ENCODE assay signal across 15 cellular contexts in the genomic region with DNA sequence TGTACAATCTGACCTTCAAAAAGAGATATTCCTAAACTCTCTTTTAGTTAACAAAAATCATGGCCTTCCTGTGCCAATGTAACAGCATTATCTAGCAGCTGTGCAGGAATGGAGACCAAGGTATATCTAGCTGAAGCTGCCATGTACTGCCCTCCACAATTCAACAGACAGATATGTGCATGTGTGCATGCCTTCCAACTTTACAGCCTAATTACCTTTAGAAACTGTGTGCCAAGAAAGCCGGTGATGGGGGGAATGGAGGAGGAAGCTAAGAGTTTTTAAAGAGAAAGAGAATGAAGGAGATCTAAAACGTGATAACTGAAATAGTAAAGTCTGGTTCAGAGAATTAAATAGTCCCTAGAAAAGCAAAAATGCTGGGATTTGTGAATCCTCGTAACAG.
DNase-seq lines count a peak whose midpoint lies in the region; ATAC-seq and TF ChIP-seq lines count a peak whose summit lies in the region.
"Had no signal": no experiment of that assay in that cellular context is flagged by ENCODE, and none has a peak within 500 bp of the region (broad histone marks: within the 10 kb centered on the region; RNA-seq: fewer than 3 reads in every experiment).

No MANE protein-coding gene starts in this region.

- no peak for TF ChIP-seq CTCF in Caco-2 (IDR thresholded peaks at IDR 0.05; ENCODE audit: insufficient read depth in 1 of 2, low read depth in 1 of 2, low read length in 1 of 2, severe bottlenecking in 1 of 2, unreplicated experiment in 1 of 2)
- no peak for TF ChIP-seq CTCF in GM23338 (conservative IDR thresholded peaks at IDR 0.05; ENCODE audit: low read depth in 2 of 2)
- no peak for TF ChIP-seq CTCF in chondrocyte (IDR thresholded peaks at IDR 0.05)

- H3K27ac Mint-ChIP-seq in Caco-2 (ENCODE audit: unreplicated experiment) = peak overlapping the region; percentile 10
- H3K27ac Mint-ChIP-seq in GM23338 = peak overlapping the region; percentile 66
- H3K27ac Mint-ChIP-seq in chondrocyte (ENCODE audit: unreplicated experiment) = peak overlapping the region; percentile 68
- H3K27ac Mint-ChIP-seq: CD8-positive, alpha-beta T cell; IgD-negative memory B cell had no signal

- CTCF ChIA-PET in Caco-2 (lab: Charles Lee) = interaction anchor here (1.3 kb wide), 1 partner anchor 140 kb away, joined by 3 read pairs; no protein-coding TSS in a partner anchor

- no peaks in the 10 kb centered on the region for H4K20me1 ChIP-seq in GM23338 (replicated peaks; ENCODE audit: insufficient read depth)

- H3F3A ChIP-seq in GM23338 (replicated peaks; ENCODE audit: low read depth) = no peaks in the 10 kb centered on the region

- H3K36me3 ChIP-seq in Caco-2 (ENCODE audit: control insufficient read depth, insufficient read depth, low read length) (peaks cover 6% of the 10 kb centered on the region), GM23338 (ENCODE audit: insufficient read depth) (peaks cover 18% of the 10 kb centered on the region; the same call in 1 of the 2 replicates), mucosa of rectum (ENCODE audit: control insufficient read depth in 2 of 2, insufficient read depth in 2 of 2, low read length in 2 of 2) (peaks cover 23 to 45% of the 10 kb centered on the region in 2 donors)

- H3K27ac ChIP-seq in GM23338 (ENCODE audit: low read depth) (peak overlapping the region; percentile 41; the same call in 1 of the 2 replicates), mucosa of rectum (ENCODE audit: low read depth in 2 of 2, low read length in 2 of 2) (peak overlapping the region; percentile 66 to 76)

- BruUV-seq in Caco-2 (replicated peaks; lab: Mats Ljungman, UMichigan) = no TSS peak

- no peaks in the 10 kb centered on the region for H3K27me3 Mint-ChIP-seq in Caco-2 (ENCODE audit: insufficient read depth, unreplicated experiment)
- H3K27me3 Mint-ChIP-seq in GM23338 (ENCODE audit: insufficient read depth, low read depth, poor library complexity) = no peaks in the 10 kb centered on the region
- no peaks in the 10 kb centered on the region for H3K27me3 Mint-ChIP-seq in chondrocyte (ENCODE audit: low read depth)
- H3K27me3 Mint-ChIP-seq in activated T-cell treated with anti-CD3 and anti-CD28 coated beads, Interleukin-2, amount 50 U/mL, for 4 hours (ENCODE audit: low read depth) = no peaks in the 10 kb centered on the region
- H3K27me3 Mint-ChIP-seq: IgD-negative memory B cell had no signal

- H3K27me3 ChIP-seq in Caco-2 (replicated peaks; ENCODE audit: control insufficient read depth, insufficient read depth, low read length) = no peaks in the 10 kb centered on the region
- H3K27me3 ChIP-seq in GM23338 (ENCODE audit: insufficient read depth) = no peaks in the 10 kb centered on the region
- no peaks in the 10 kb centered on the region for H3K27me3 ChIP-seq in mucosa of rectum (ENCODE audit: control insufficient read depth in 2 of 2, insufficient read depth in 2 of 2, low read length in 2 of 2)

- ATAC-seq in GM23338 = no peak
- ATAC-seq in HG02623 (IDR thresholded peaks at IDR 0.05; ENCODE audit: unreplicated experiment) = no peak
- ATAC-seq in activated T-cell treated with anti-CD3 and anti-CD28 coated beads, Interleukin-2, amount 50 U/mL, for 4 hours = no peak
- ATAC-seq: CD8-positive, alpha-beta T cell had no signal

- POLR2A ChIA-PET in Caco-2 (lab: Charles Lee) = no interaction called here

- H3K9me3 Mint-ChIP-seq in Caco-2 (ENCODE audit: unreplicated experiment) (no peaks in the 10 kb centered on the region), GM23338 (no peaks in the 10 kb centered on the region), chondrocyte (ENCODE audit: low read depth) (no peaks in the 10 kb centered on the region)
- H3K9me3 Mint-ChIP-seq in activated T-cell treated with anti-CD3 and anti-CD28 coated beads, Interleukin-2, amount 50 U/mL, for 4 hours = no peaks in the 10 kb centered on the region
- H3K9me3 Mint-ChIP-seq: CD8-positive, alpha-beta T cell; IgD-negative memory B cell had no signal

- H3K9me3 ChIP-seq in Caco-2 = no peaks in the 10 kb centered on the region
- no peaks in the 10 kb centered on the region for H3K9me3 ChIP-seq in mucosa of rectum (ENCODE audit: control insufficient read depth in 2 of 2, low read length in 2 of 2)

- H3K4me1 Mint-ChIP-seq in Caco-2 (ENCODE audit: low read depth, unreplicated experiment) = peaks cover 28% of the 10 kb centered on the region
- peaks cover 47% of the 10 kb centered on the region for H3K4me1 Mint-ChIP-seq in GM23338
- peaks cover 36% of the 10 kb centered on the region for H3K4me1 Mint-ChIP-seq in chondrocyte (ENCODE audit: low read depth)
- H3K4me1 Mint-ChIP-seq in activated T-cell treated with anti-CD3 and anti-CD28 coated beads, Interleukin-2, amount 50 U/mL, for 4 hours (ENCODE audit: low read depth) = no peaks in the 10 kb centered on the region
- H3K4me1 Mint-ChIP-seq: IgD-negative memory B cell had no signal

- no peaks in the 10 kb centered on the region for H3K79me2 ChIP-seq in GM23338 (replicated peaks; ENCODE audit: insufficient read depth)

- H3K4me1 ChIP-seq in Caco-2 (peaks cover 19% of the 10 kb centered on the region), GM23338 (ENCODE audit: insufficient read depth) (peaks cover 49% of the 10 kb centered on the region), mucosa of rectum (ENCODE audit: control insufficient read depth in 2 of 2, insufficient read depth in 2 of 2, low read length in 2 of 2) (peaks cover 29 to 36% of the 10 kb centered on the region in 2 donors)

- H3K4me2 ChIP-seq in GM23338 = peak overlapping the region; percentile 13

- intact Hi-C loops in Caco-2 (cut with micrococcal nuclease; ENCODE audit: unreplicated experiment) = loop anchor here (5.0 kb wide), 1 partner anchor 102 kb away; no protein-coding TSS in a partner anchor

- H3K4me3 Mint-ChIP-seq in Caco-2 (ENCODE audit: unreplicated experiment) (no peak overlapping the region), GM23338 (no peak overlapping the region), chondrocyte (ENCODE audit: unreplicated experiment) (no peak overlapping the region)
- no peak overlapping the region for H3K4me3 Mint-ChIP-seq in activated T-cell treated with anti-CD3 and anti-CD28 coated beads, Interleukin-2, amount 50 U/mL, for 4 hours
- H3K4me3 Mint-ChIP-seq: CD8-positive, alpha-beta T cell; IgD-negative memory B cell had no signal

- no peaks in the 10 kb centered on the region for H3K9me2 ChIP-seq in GM23338 (ENCODE audit: insufficient read depth)

- H2AFZ ChIP-seq in GM23338 = no peak overlapping the region

- H3K36me3 Mint-ChIP-seq in Caco-2 (ENCODE audit: insufficient read depth, unreplicated experiment) = peaks cover 75% of the 10 kb centered on the region
- H3K36me3 Mint-ChIP-seq in GM23338 (ENCODE audit: low read depth) = peaks cover 36% of the 10 kb centered on the region
- peaks cover 30% of the 10 kb centered on the region for H3K36me3 Mint-ChIP-seq in chondrocyte (ENCODE audit: low read depth)
- H3K36me3 Mint-ChIP-seq in activated T-cell treated with anti-CD3 and anti-CD28 coated beads, Interleukin-2, amount 50 U/mL, for 4 hours (ENCODE audit: insufficient read depth) = peaks cover 40% of the 10 kb centered on the region

- no peak overlapping the region for H3K4me3 ChIP-seq in Caco-2 (ENCODE audit: low read depth, low read length)
- H3K4me3 ChIP-seq in GM23338 = no peak overlapping the region
- no peak overlapping the region for H3K4me3 ChIP-seq in mucosa of rectum (ENCODE audit: low read length in 2 of 2)

- H3K9ac ChIP-seq in mucosa of rectum (ENCODE audit: low read depth in 1 of 2, low read length in 2 of 2) = no peak overlapping the region

- no peak for DNase-seq in Caco-2
- DNase-seq in GM23338 (ENCODE audit: low spot score) = no peak
- no peak for DNase-seq in chondrocyte (ENCODE audit: low spot score)
- no peak for DNase-seq in NCI-H2196 (lab: John Stamatoyannopoulos, UW; ENCODE audit: unreplicated experiment)
- DNase-seq in occipital lobe (lab: John Stamatoyannopoulos, UW) = no peak
- no peak for DNase-seq in activated T-cell treated with anti-CD3 and anti-CD28 coated beads, Interleukin-2, amount 50 U/mL, for 4 hours
- DNase-seq: CD8-positive, alpha-beta T cell; EL; NCI-H1417; NCI-H2029 treated with DMSO at 0.1 percent for 48 hours; NCI-H510A treated with DMSO at 0.1 percent for 48 hours; SIG-M5 had no signal

TF ChIP-seq in GM23338, 12 proteins besides CTCF, POLR2A, EP300 and RAD21 (continues in another document):
- TF ChIP-seq, protein P1, sequence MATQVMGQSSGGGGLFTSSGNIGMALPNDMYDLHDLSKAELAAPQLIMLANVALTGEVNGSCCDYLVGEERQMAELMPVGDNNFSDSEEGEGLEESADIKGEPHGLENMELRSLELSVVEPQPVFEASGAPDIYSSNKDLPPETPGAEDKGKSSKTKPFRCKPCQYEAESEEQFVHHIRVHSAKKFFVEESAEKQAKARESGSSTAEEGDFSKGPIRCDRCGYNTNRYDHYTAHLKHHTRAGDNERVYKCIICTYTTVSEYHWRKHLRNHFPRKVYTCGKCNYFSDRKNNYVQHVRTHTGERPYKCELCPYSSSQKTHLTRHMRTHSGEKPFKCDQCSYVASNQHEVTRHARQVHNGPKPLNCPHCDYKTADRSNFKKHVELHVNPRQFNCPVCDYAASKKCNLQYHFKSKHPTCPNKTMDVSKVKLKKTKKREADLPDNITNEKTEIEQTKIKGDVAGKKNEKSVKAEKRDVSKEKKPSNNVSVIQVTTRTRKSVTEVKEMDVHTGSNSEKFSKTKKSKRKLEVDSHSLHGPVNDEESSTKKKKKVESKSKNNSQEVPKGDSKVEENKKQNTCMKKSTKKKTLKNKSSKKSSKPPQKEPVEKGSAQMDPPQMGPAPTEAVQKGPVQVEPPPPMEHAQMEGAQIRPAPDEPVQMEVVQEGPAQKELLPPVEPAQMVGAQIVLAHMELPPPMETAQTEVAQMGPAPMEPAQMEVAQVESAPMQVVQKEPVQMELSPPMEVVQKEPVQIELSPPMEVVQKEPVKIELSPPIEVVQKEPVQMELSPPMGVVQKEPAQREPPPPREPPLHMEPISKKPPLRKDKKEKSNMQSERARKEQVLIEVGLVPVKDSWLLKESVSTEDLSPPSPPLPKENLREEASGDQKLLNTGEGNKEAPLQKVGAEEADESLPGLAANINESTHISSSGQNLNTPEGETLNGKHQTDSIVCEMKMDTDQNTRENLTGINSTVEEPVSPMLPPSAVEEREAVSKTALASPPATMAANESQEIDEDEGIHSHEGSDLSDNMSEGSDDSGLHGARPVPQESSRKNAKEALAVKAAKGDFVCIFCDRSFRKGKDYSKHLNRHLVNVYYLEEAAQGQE (IDR thresholded peaks at IDR 0.05; ENCODE audit: unreplicated experiment) = no peak
- TF ChIP-seq ZNF331 (CRISPR knock-in tag; IDR thresholded peaks at IDR 0.05; ENCODE audit: low read depth) = no peak
- TF ChIP-seq, protein P2, sequence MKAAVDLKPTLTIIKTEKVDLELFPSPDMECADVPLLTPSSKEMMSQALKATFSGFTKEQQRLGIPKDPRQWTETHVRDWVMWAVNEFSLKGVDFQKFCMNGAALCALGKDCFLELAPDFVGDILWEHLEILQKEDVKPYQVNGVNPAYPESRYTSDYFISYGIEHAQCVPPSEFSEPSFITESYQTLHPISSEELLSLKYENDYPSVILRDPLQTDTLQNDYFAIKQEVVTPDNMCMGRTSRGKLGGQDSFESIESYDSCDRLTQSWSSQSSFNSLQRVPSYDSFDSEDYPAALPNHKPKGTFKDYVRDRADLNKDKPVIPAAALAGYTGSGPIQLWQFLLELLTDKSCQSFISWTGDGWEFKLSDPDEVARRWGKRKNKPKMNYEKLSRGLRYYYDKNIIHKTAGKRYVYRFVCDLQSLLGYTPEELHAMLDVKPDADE (IDR thresholded peaks at IDR 0.05) = no peak

Comparison
In these comparisons a context has a peak if more than half of its experiments do, and no peak if none do; other contexts are left out.
1. H3K27ac Mint-ChIP-seq: peak in every context shown above with its lines; median percentile 68 in chondrocyte; 66 in GM23338; 10 in Caco-2.